Comparison of ENCODE assay signal across 18 cellular contexts in genomic region chr6:76465410-76465809, GRCh38.
"Had no signal": no experiment of that assay in that cellular context is flagged by ENCODE, and none has a peak within 500 bp of the region (broad histone marks: within the 10 kb centered on the region; RNA-seq: fewer than 3 reads in every experiment).

No MANE protein-coding gene starts in this region.

- DNase-seq: cortex of kidney; dorsolateral prefrontal cortex; effector CD8-positive, alpha-beta T cell; heart left ventricle; hippocampal formation; left colon; left ventricle myocardium superior; mesendoderm; naive B cell; occipital lobe; pancreas; right cardiac atrium; stimulated activated CD4-positive, alpha-beta T cell treated with anti-CD3 and anti-CD28 coated beads, Interleukin-4, amount 100 ng/mL, for 1 hour; stimulated activated CD8-positive, alpha-beta memory T cell treated with anti-CD3 and anti-CD28 coated beads, Interleukin-4, amount 100 ng/mL, for 48 hours; stimulated activated naive CD8-positive, alpha-beta T cell treated with anti-CD3 and anti-CD28 coated beads, Interleukin-15, Interleukin-2, amounts not matched to agents 100 U/mL and 50 U/mL, for 24 hours; upper lobe of right lung had no signal

- ATAC-seq: esophagus mucosa; heart left ventricle; left colon; left ventricle myocardium superior; pancreas; right cardiac atrium; stimulated activated effector memory CD8-positive, alpha-beta T cell treated with anti-CD3 and anti-CD28 coated beads, Interleukin-12 subunit alpha, Interleukin-12 subunit beta, amount 100 ng/mL, for 72 hours; stimulated activated naive CD8-positive, alpha-beta T cell treated with anti-CD3 and anti-CD28 coated beads, Interleukin-15, Interleukin-2, amounts not matched to agents 100 U/mL and 50 U/mL, for 24 hours; upper lobe of right lung had no signal
